1 cellular context compared by ENCODE assay signal in genomic region chr10:110775022-110775379, GRCh38.
A peak's percentile ranks its signal among the peaks of the same experiment; 100 is the strongest.
TF ChIP-seq lines count a peak whose summit lies in the region.

No MANE protein-coding gene starts in this region.

TF ChIP-seq in HepG2, 621 proteins besides CTCF, POLR2A, EP300 and RAD21 (continued from another document):
- TF ChIP-seq MAFF (IDR thresholded peaks at IDR 0.05; ENCODE audit: low read depth, low read length) (0 out of 2 replicates have a peak, but pooled peaks have one; percentile 8), ZNF703 (CRISPR knock-in tag; IDR thresholded peaks at IDR 0.05; ENCODE audit: borderline replicate concordance) (no peak), NONO (IDR thresholded peaks at IDR 0.05) (no peak), NONO (CRISPR knock-in tag; conservative IDR thresholded peaks at IDR 0.05) (no peak), ARID3A (IDR thresholded peaks at IDR 0.05; ENCODE audit: low read depth, low read length) (peak; percentile 39; the same call in 1 of the 2 replicates), ZNF253 (CRISPR knock-in tag; IDR thresholded peaks at IDR 0.05; ENCODE audit: borderline replicate concordance) (no peak), NFIC (IDR thresholded peaks at IDR 0.05; ENCODE audit: low read length) (0 out of 2 replicates have a peak, but pooled peaks have one; percentile 61), RERE (CRISPR knock-in tag; IDR thresholded peaks at IDR 0.05; ENCODE audit: low read depth) (no peak), NCOR1 (IDR thresholded peaks at IDR 0.05; ENCODE audit: borderline replicate concordance, low read length) (0 out of 2 replicates have a peak, but pooled peaks have one; percentile 13), HNF4A (CRISPR knock-in tag; IDR thresholded peaks at IDR 0.05) (no peak), RXRB (CRISPR knock-in tag; IDR thresholded peaks at IDR 0.05; ENCODE audit: borderline replicate concordance) (peak; percentile 4; the same call in 1 of the 2 replicates), PAXIP1 (CRISPR knock-in tag; conservative IDR thresholded peaks at IDR 0.05) (peak; percentile 21; the same call in 1 of the 2 replicates), NR2F6 (IDR thresholded peaks at IDR 0.05) (peak; percentile 5; the same call in 1 of the 2 replicates), NR2F6 (CRISPR knock-in tag; IDR thresholded peaks at IDR 0.05) (no peak), KDM6A (CRISPR knock-in tag; IDR thresholded peaks at IDR 0.05; ENCODE audit: low read depth) (no peak)
